ENCODE assay signal across 22 cellular contexts in genomic region chr2:242030226-242030575, GRCh38.
DNase-seq lines count a peak whose midpoint lies in the region; ATAC-seq and TF ChIP-seq lines count a peak whose summit lies in the region.
"Had no signal": no experiment of that assay in that cellular context is flagged by ENCODE, and none has a peak within 500 bp of the region (broad histone marks: within the 10 kb centered on the region; RNA-seq: fewer than 3 reads in every experiment).

No MANE protein-coding gene starts in this region.

- CTCF ChIA-PET in T-cell (lab: Charles Lee): no interaction called here

- TF ChIP-seq CTCF in testis (IDR thresholded peaks at IDR 0.05) (no peak), GM13976 (IDR thresholded peaks at IDR 0.05; ENCODE audit: borderline replicate concordance, control extremely low read depth, extremely low read depth, insufficient read depth, missing control alignments) (no peak), BE2C (IDR thresholded peaks at IDR 0.05; ENCODE audit: low read depth, low read length) (no peak)

- in situ Hi-C loops in GM13976 (cut with MboI; ENCODE audit: low sequenced_read_pairs, unreplicated experiment): no loop called here

- POLR2A ChIA-PET in T-cell (lab: Charles Lee): no interaction called here

- TF ChIP-seq POLR2A in testis (IDR thresholded peaks at IDR 0.05): no peak

- H3K4me3 ChIP-seq in testis (no peak overlapping the region), BE2C (ENCODE audit: low read depth, low read length) (no peak overlapping the region)
- H3K4me3 ChIP-seq: MG63, pancreas, uterus had no signal

- H3K4me1 ChIP-seq in testis (no peaks in the 10 kb centered on the region), BE2C (no peaks in the 10 kb centered on the region)
- H3K4me1 ChIP-seq: pancreas, uterus had no signal

- H3K4me1 Mint-ChIP-seq in activated naive CD4-positive, alpha-beta T cell treated with anti-CD3 and anti-CD28 coated beads, Interleukin-2, amount 50 U/mL, for 24 hours: peaks cover 57% of the 10 kb centered on the region
- H3K4me1 Mint-ChIP-seq in T-cell: peaks cover 57 to 63% (median 62%) of the 10 kb centered on the region in 3 donors

- WGBS in testis, 2 donors: 80 to 94% methylated on average over 9 of the region's 9 CpGs

- peaks cover 41% of the 10 kb centered on the region for H3K36me3 Mint-ChIP-seq in activated naive CD4-positive, alpha-beta T cell treated with anti-CD3 and anti-CD28 coated beads, Interleukin-2, amount 50 U/mL, for 24 hours
- peaks cover 53% of the 10 kb centered on the region for H3K36me3 Mint-ChIP-seq in T-cell
- H3K36me3 Mint-ChIP-seq: activated naive CD8-positive, alpha-beta T cell treated with anti-CD3 and anti-CD28 coated beads, Interleukin-2, amount 10 ng/mL, durations not matched to agents 7 days and 5 days had no signal

- no peak for DNase-seq in activated naive CD4-positive, alpha-beta T cell treated with Interleukin-2 at 50 U/mL for 16 hours
- DNase-seq in T-cell: peak in 1 of 34 experiments; percentile 21
- DNase-seq in left lobe of liver (ENCODE audit: low spot score): peak; percentile 40
- peak; percentile 6 for DNase-seq in testis
- DNase-seq in GM13976 (ENCODE audit: low spot score): no peak
- DNase-seq in NOMO-1 treated with DMSO at 0.1 percent for 48 hours (lab: John Stamatoyannopoulos, UW; ENCODE audit: unreplicated experiment): no peak
- DNase-seq in BE2C: no peak
- DNase-seq: ACHN; activated B cell treated with CpG ODN at 0.5 μM for 24 hours; activated CD4-positive, alpha-beta memory T cell treated with anti-CD3 and anti-CD28 coated beads, Interleukin-2, amount 10 ng/mL, durations not matched to agents 7 days and 5 days; activated naive CD8-positive, alpha-beta T cell treated with anti-CD3 and anti-CD28 coated beads, Interleukin-2, amount 10 ng/mL, durations not matched to agents 7 days and 5 days; activated T-cell treated with anti-CD3 and anti-CD28 coated beads, Interleukin-2, amount 50 U/mL, for 48 hours; MG63; NCI-H1436; NCI-H510A treated with DMSO at 0.1 percent for 48 hours; NK-92 treated with Interleukin-12 subunit alpha and Interleukin-12 subunit beta, amount 100 ng/mL, for 24 hours; uterus had no signal

- intact Hi-C loops in testis (cut with DNase I; ENCODE audit: low total_unique reads): no loop called here

- no peak overlapping the region for H3K27ac ChIP-seq in testis
- H3K27ac ChIP-seq: C4-2B, pancreas, RWPE1, uterus had no signal

- no peaks in the 10 kb centered on the region for H3K9me3 Mint-ChIP-seq in activated naive CD4-positive, alpha-beta T cell treated with anti-CD3 and anti-CD28 coated beads, Interleukin-2, amount 50 U/mL, for 24 hours
- H3K9me3 Mint-ChIP-seq in T-cell: no peaks in the 10 kb centered on the region
- H3K9me3 Mint-ChIP-seq: activated B cell treated with CpG ODN at 0.5 μM for 24 hours; activated CD4-positive, alpha-beta memory T cell treated with anti-CD3 and anti-CD28 coated beads, Interleukin-2, amount 10 ng/mL, durations not matched to agents 7 days and 5 days; activated naive CD8-positive, alpha-beta T cell treated with anti-CD3 and anti-CD28 coated beads, Interleukin-2, amount 10 ng/mL, durations not matched to agents 7 days and 5 days had no signal

- H3K9me3 ChIP-seq in testis: no peaks in the 10 kb centered on the region
- H3K9me3 ChIP-seq in BE2C: no peaks in the 10 kb centered on the region
- H3K9me3 ChIP-seq: MG63, pancreas, uterus had no signal

- H3K27me3 ChIP-seq in testis (no peaks in the 10 kb centered on the region), BE2C (peaks cover 6% of the 10 kb centered on the region; the same call in 1 of the 2 replicates)
- H3K27me3 ChIP-seq: MG63, pancreas, uterus had no signal

- peak overlapping the region; percentile 86 for H3K4me3 Mint-ChIP-seq in activated naive CD4-positive, alpha-beta T cell treated with anti-CD3 and anti-CD28 coated beads, Interleukin-2, amount 50 U/mL, for 24 hours
- peak overlapping the region; percentile 86 to 94 (median 93) for H3K4me3 Mint-ChIP-seq in T-cell
- H3K4me3 Mint-ChIP-seq: activated B cell treated with CpG ODN at 0.5 μM for 24 hours; activated CD4-positive, alpha-beta memory T cell treated with anti-CD3 and anti-CD28 coated beads, Interleukin-2, amount 10 ng/mL, durations not matched to agents 7 days and 5 days; activated naive CD8-positive, alpha-beta T cell treated with anti-CD3 and anti-CD28 coated beads, Interleukin-2, amount 10 ng/mL, durations not matched to agents 7 days and 5 days had no signal

- H3K27ac Mint-ChIP-seq in activated naive CD4-positive, alpha-beta T cell treated with anti-CD3 and anti-CD28 coated beads, Interleukin-2, amount 50 U/mL, for 24 hours: no peak overlapping the region
- H3K27ac Mint-ChIP-seq in T-cell: peak overlapping the region in 1 of 2 donors; percentile 43
- H3K27ac Mint-ChIP-seq: activated B cell treated with CpG ODN at 0.5 μM for 24 hours; activated CD4-positive, alpha-beta memory T cell treated with anti-CD3 and anti-CD28 coated beads, Interleukin-2, amount 10 ng/mL, durations not matched to agents 7 days and 5 days; activated naive CD8-positive, alpha-beta T cell treated with anti-CD3 and anti-CD28 coated beads, Interleukin-2, amount 10 ng/mL, durations not matched to agents 7 days and 5 days had no signal

- ATAC-seq in T-cell (replicated peaks in 1 of 4): no peak
- ATAC-seq in left lobe of liver: no peak
- ATAC-seq: HCT116, pancreas had no signal

- H3K36me3 ChIP-seq in testis (ENCODE audit: low read depth, missing control alignments) (no peaks in the 10 kb centered on the region), BE2C (no peaks in the 10 kb centered on the region)
- H3K36me3 ChIP-seq: MG63, pancreas, uterus had no signal

- H3K27me3 Mint-ChIP-seq in activated naive CD4-positive, alpha-beta T cell treated with anti-CD3 and anti-CD28 coated beads, Interleukin-2, amount 50 U/mL, for 24 hours: peaks cover 2% of the 10 kb centered on the region
- peaks cover 0 to 22% of the 10 kb centered on the region in 2 donors for H3K27me3 Mint-ChIP-seq in T-cell

Comparison
In these comparisons a context has a peak if more than half of its experiments do, and no peak if none do; other contexts are left out.
1. DNase-seq: peak in left lobe of liver (single experiment) and testis (single experiment); none in activated naive CD4-positive, alpha-beta T cell treated with Interleukin-2 at 50 U/mL for 16 hours (single experiment), GM13976 (single experiment), NOMO-1 treated with DMSO at 0.1 percent for 48 hours (single experiment) and BE2C (single experiment).